In the genomic region with DNA sequence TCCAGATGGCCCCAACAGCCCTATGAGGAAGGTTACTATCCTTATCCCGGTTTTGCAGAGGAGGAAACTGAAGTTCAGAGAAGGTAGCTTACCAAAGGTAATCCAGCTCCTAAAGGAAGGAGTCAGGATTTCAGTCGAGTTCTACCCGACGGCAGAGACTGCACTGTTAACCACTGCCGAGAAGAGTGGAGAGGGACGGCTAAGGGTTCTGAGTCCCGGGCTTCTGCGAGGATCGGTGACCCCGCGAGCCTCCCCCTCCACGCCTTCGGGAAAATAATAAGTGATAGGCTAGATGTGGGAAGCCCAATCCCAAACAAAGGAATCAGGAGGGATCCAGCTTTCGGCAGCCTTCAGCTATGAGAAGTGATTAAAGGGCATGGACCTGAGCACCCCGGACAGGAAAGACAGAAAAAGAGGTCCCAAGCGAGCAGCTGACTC, we compare ENCODE assay signal across 8 cellular contexts. TPM values are rescaled to one million over a fixed set of nuclear protein-coding genes. Genes with fewer than 3 reads are reported as not detected.
DNase-seq lines count a peak whose midpoint lies in the region; ATAC-seq and TF ChIP-seq lines count a peak whose summit lies in the region.

No MANE protein-coding gene starts in this region.

- peak; percentile 2 for ATAC-seq in HG02852 (IDR thresholded peaks at IDR 0.05; ENCODE audit: unreplicated experiment)
- ATAC-seq in HG02623 (IDR thresholded peaks at IDR 0.05; ENCODE audit: unreplicated experiment): no peak

- H3K4me1 ChIP-seq in iPS-18a (ENCODE audit: control insufficient read depth, low read depth, low read length): peaks cover 14% of the 10 kb centered on the region

- peak overlapping the region; percentile 17 for H3K27ac Mint-ChIP-seq in activated T-helper 2 cell treated with anti-CD3 and anti-CD28 coated beads, Interferon-gamma antibody, Interleukin-2, Interleukin-4, amounts not matched to agents 10 μg/mL and 5 μg/mL and 100 μg/mL, durations not matched to agents 14 hours and 24 hours and 36 hours

- peak overlapping the region; percentile 88 for H3K4me3 ChIP-seq in GM06990 (replicated peaks; ENCODE audit: low read depth, low read length)
- peak overlapping the region; percentile 93 for H3K4me3 ChIP-seq in iPS-18a (ENCODE audit: low read length)

- H3K4me1 Mint-ChIP-seq in activated T-helper 2 cell treated with anti-CD3 and anti-CD28 coated beads, Interferon-gamma antibody, Interleukin-2, Interleukin-4, amounts not matched to agents 10 μg/mL and 5 μg/mL and 100 μg/mL, durations not matched to agents 14 hours and 24 hours and 36 hours (ENCODE audit: low read depth): peaks cover 26% of the 10 kb centered on the region

- no peak for TF ChIP-seq CTCF in GM06990 (IDR thresholded peaks at IDR 0.05; ENCODE audit: insufficient read depth, low read length, poor library complexity, severe bottlenecking)

- intact Hi-C loops in activated T-helper 2 cell treated with anti-CD3 and anti-CD28 coated beads, Interferon-gamma antibody, Interleukin-2, Interleukin-4, amounts not matched to agents 10 μg/mL and 5 μg/mL and 100 μg/mL, durations not matched to agents 14 hours and 24 hours and 36 hours (cut with micrococcal nuclease): loop anchor here (1.0 to 5.0 kb wide), 3 partner anchors 41 to 134 kb away; partner anchors contain the start of genes BTBD19, DYNLT4 and RNU5D-1

- H3K27me3 Mint-ChIP-seq in activated T-helper 2 cell treated with anti-CD3 and anti-CD28 coated beads, Interferon-gamma antibody, Interleukin-2, Interleukin-4, amounts not matched to agents 10 μg/mL and 5 μg/mL and 100 μg/mL, durations not matched to agents 14 hours and 24 hours and 36 hours (ENCODE audit: low read depth): no peaks in the 10 kb centered on the region

- no peaks in the 10 kb centered on the region for H3K9me3 ChIP-seq in iPS-18a (ENCODE audit: control insufficient read depth, low read depth, low read length)

- H3K36me3 ChIP-seq in GM06990 (ENCODE audit: control insufficient read depth, insufficient read depth, low read length) (no peaks in the 10 kb centered on the region), iPS-18a (ENCODE audit: control insufficient read depth, low read depth, low read length) (no peaks in the 10 kb centered on the region)

- peak overlapping the region; percentile 80 for H3K4me3 Mint-ChIP-seq in activated T-helper 2 cell treated with anti-CD3 and anti-CD28 coated beads, Interferon-gamma antibody, Interleukin-2, Interleukin-4, amounts not matched to agents 10 μg/mL and 5 μg/mL and 100 μg/mL, durations not matched to agents 14 hours and 24 hours and 36 hours (ENCODE audit: low read depth)

- H3K27me3 ChIP-seq in GM06990 (replicated peaks; ENCODE audit: control insufficient read depth, insufficient read depth, low read length) (no peaks in the 10 kb centered on the region), iPS-18a (ENCODE audit: control insufficient read depth, insufficient read depth, low read length) (no peaks in the 10 kb centered on the region)

- no peaks in the 10 kb centered on the region for H3K36me3 Mint-ChIP-seq in activated T-helper 2 cell treated with anti-CD3 and anti-CD28 coated beads, Interferon-gamma antibody, Interleukin-2, Interleukin-4, amounts not matched to agents 10 μg/mL and 5 μg/mL and 100 μg/mL, durations not matched to agents 14 hours and 24 hours and 36 hours (ENCODE audit: low read depth)

- DNase-seq in GM06990 (ENCODE audit: extremely low read depth, insufficient read length) (no peak), substantia nigra (lab: John Stamatoyannopoulos, UW) (no peak), NOMO-1 treated with DMSO at 0.1 percent for 48 hours (lab: John Stamatoyannopoulos, UW; ENCODE audit: unreplicated experiment) (no peak), GOT3 (lab: John Stamatoyannopoulos, UW) (no peak)
- no peak for DNase-seq in activated T-helper 2 cell treated with anti-CD3 and anti-CD28 coated beads, Interferon-gamma antibody, Interleukin-2, Interleukin-4, amounts not matched to agents 10 μg/mL and 5 μg/mL and 100 μg/mL, durations not matched to agents 14 hours and 24 hours and 36 hours (ENCODE audit: low spot score)

- H3K9me3 Mint-ChIP-seq in activated T-helper 2 cell treated with anti-CD3 and anti-CD28 coated beads, Interferon-gamma antibody, Interleukin-2, Interleukin-4, amounts not matched to agents 10 μg/mL and 5 μg/mL and 100 μg/mL, durations not matched to agents 14 hours and 24 hours and 36 hours: no peaks in the 10 kb centered on the region

- H3K9ac ChIP-seq in iPS-18a (ENCODE audit: low read length): peak overlapping the region; percentile 75

- H3K27ac ChIP-seq in iPS-18a (ENCODE audit: low read length): no peak overlapping the region
- H3K27ac ChIP-seq in substantia nigra (ENCODE audit: low read depth, low read length, poor library complexity, severe bottlenecking): peak overlapping the region; percentile 97

RNA-seq across cellular contexts. Expression of gene TMEM53, which starts 0.6 kb away (rescaled TPM):
- 6.3 and 6.7 TPM in 2 replicates for total RNA-seq in activated T-helper 2 cell treated with anti-CD3 and anti-CD28 coated beads, Interferon-gamma antibody, Interleukin-2, Interleukin-4, amounts not matched to agents 10 μg/mL and 5 μg/mL and 100 μg/mL, durations not matched to agents 14 hours and 24 hours and 36 hours

RNA-seq across cellular contexts. Expression of gene ARMH1, which starts 0.8 kb away (rescaled TPM):
- 139 and 157 TPM in 2 replicates for total RNA-seq in activated T-helper 2 cell treated with anti-CD3 and anti-CD28 coated beads, Interferon-gamma antibody, Interleukin-2, Interleukin-4, amounts not matched to agents 10 μg/mL and 5 μg/mL and 100 μg/mL, durations not matched to agents 14 hours and 24 hours and 36 hours

RNA-seq across cellular contexts. Expression of gene RNU5D-1, which starts 57.3 kb away (rescaled TPM):
- total RNA-seq in activated T-helper 2 cell treated with anti-CD3 and anti-CD28 coated beads, Interferon-gamma antibody, Interleukin-2, Interleukin-4, amounts not matched to agents 10 μg/mL and 5 μg/mL and 100 μg/mL, durations not matched to agents 14 hours and 24 hours and 36 hours: not detected in 2 replicates
